ENCODE assay signal across 12 cellular contexts in the genomic region with DNA sequence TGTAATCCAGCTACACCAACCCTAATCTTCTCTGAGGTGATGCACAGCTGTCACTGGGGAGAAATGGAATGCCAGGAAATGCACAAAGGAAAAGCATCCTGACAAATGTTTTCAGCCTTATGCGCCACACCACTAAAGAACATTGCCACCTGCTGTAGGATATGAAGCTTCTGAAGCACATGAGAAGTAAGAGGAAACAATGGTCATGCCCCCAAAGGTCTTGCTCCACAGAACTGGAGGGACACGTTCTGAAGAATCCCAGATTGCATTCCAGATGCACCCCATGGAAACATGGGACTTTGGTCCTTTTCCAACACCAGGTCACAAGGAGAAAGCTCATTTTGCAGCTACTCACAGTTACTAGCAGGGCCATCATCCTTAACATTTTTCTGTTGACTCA.
DNase-seq lines count a peak whose midpoint lies in the region; ATAC-seq and TF ChIP-seq lines count a peak whose summit lies in the region.
"Had no signal": no experiment of that assay in that cellular context is flagged by ENCODE, and none has a peak within 500 bp of the region (broad histone marks: within the 10 kb centered on the region; RNA-seq: fewer than 3 reads in every experiment).

No MANE protein-coding gene starts in this region.

- no peaks in the 10 kb centered on the region for H3F3A ChIP-seq in Loucy (ENCODE audit: low read depth)

- H3K4me1 ChIP-seq in Loucy (ENCODE audit: insufficient read depth, low read length, poor library complexity, severe bottlenecking), result peaks cover 4% of the 10 kb centered on the region

- TF ChIP-seq CTCF in Loucy (conservative IDR thresholded peaks at IDR 0.05; ENCODE audit: low read length), result 0 out of 2 replicates have a peak, but pooled peaks have one; percentile 22

- H2AFZ ChIP-seq in Loucy (ENCODE audit: low read length), result no peak overlapping the region

- no peaks in the 10 kb centered on the region for H3K9me3 Mint-ChIP-seq in stimulated activated naive CD8-positive, alpha-beta T cell treated with anti-CD3 and anti-CD28 coated beads, Interleukin-15, amount 100 ng/mL, for 72 hours

- H3K4me2 ChIP-seq in Loucy (ENCODE audit: low read depth, low read length, poor library complexity, severe bottlenecking), result no peak overlapping the region

- H3K9me3 ChIP-seq in Loucy (ENCODE audit: insufficient read depth, low read depth, low read length), result no peaks in the 10 kb centered on the region
- H3K9me3 ChIP-seq: thoracic aorta had no signal

- H3K36me3 ChIP-seq in Loucy (ENCODE audit: insufficient read depth, low read length), result no peaks in the 10 kb centered on the region
- H3K36me3 ChIP-seq: thoracic aorta had no signal

- H3K27me3 Mint-ChIP-seq in stimulated activated naive CD8-positive, alpha-beta T cell treated with anti-CD3 and anti-CD28 coated beads, Interleukin-15, amount 100 ng/mL, for 72 hours, result no peaks in the 10 kb centered on the region

- no peak for ATAC-seq in stimulated activated naive CD8-positive, alpha-beta T cell treated with anti-CD3 and anti-CD28 coated beads, Interleukin-15, amount 100 ng/mL, for 72 hours
- no peak for ATAC-seq in GM18861 (IDR thresholded peaks at IDR 0.05; ENCODE audit: unreplicated experiment)
- ATAC-seq: K562 had no signal

- no peak overlapping the region for H3K27ac Mint-ChIP-seq in stimulated activated naive CD8-positive, alpha-beta T cell treated with anti-CD3 and anti-CD28 coated beads, Interleukin-15, amount 100 ng/mL, for 72 hours

- no peaks in the 10 kb centered on the region for H4K20me1 ChIP-seq in Loucy (ENCODE audit: insufficient read depth, low read length, poor library complexity, severe bottlenecking)

- H3K27me3 ChIP-seq in Loucy (ENCODE audit: insufficient read depth, low read length, poor library complexity, severe bottlenecking), result no peaks in the 10 kb centered on the region

- intact Hi-C loops in head of caudate nucleus (cut with DNase I), result no loop called here

- no peaks in the 10 kb centered on the region for H3K4me1 Mint-ChIP-seq in stimulated activated naive CD8-positive, alpha-beta T cell treated with anti-CD3 and anti-CD28 coated beads, Interleukin-15, amount 100 ng/mL, for 72 hours

- H3K4me3 Mint-ChIP-seq in stimulated activated naive CD8-positive, alpha-beta T cell treated with anti-CD3 and anti-CD28 coated beads, Interleukin-15, amount 100 ng/mL, for 72 hours, result no peak overlapping the region

- DNase-seq in AG20443 (ENCODE audit: low spot score) (peak; percentile 41), astrocyte of the hippocampus (ENCODE audit: low read depth, low spot score) (peak; percentile 7), left kidney (ENCODE audit: low read depth, low spot score) (peak; percentile 18), head of caudate nucleus (no peak), T1000 (lab: John Stamatoyannopoulos, UW) (no peak)
- DNase-seq in stimulated activated naive CD8-positive, alpha-beta T cell treated with anti-CD3 and anti-CD28 coated beads, Interleukin-15, amount 100 ng/mL, for 72 hours, result no peak
- DNase-seq: islet precursor cell; NK-92 treated with Interleukin-12 subunit alpha and Interleukin-12 subunit beta, amount 100 ng/mL, for 24 hours had no signal

- H3K79me2 ChIP-seq in Loucy (ENCODE audit: insufficient read depth, low read length), result no peaks in the 10 kb centered on the region

- no peak overlapping the region for H3K4me3 ChIP-seq in Loucy (ENCODE audit: low read length, poor library complexity, severe bottlenecking)
- H3K4me3 ChIP-seq: K562, thoracic aorta had no signal

- H3K9ac ChIP-seq in Loucy (ENCODE audit: low read depth, low read length, poor library complexity, severe bottlenecking), result no peak overlapping the region

- no peaks in the 10 kb centered on the region for H3K9me2 ChIP-seq in Loucy (replicated peaks; ENCODE audit: low read depth, low read length)

Comparison
In these comparisons a context has a peak if more than half of its experiments do, and no peak if none do; other contexts are left out.
1. DNase-seq: peak in AG20443 (single experiment), astrocyte of the hippocampus (single experiment) and left kidney (single experiment); none in stimulated activated naive CD8-positive, alpha-beta T cell treated with anti-CD3 and anti-CD28 coated beads, Interleukin-15, amount 100 ng/mL, for 72 hours (0 of 2), head of caudate nucleus (0 of 42) and T1000 (single experiment).